6 cellular contexts compared by ENCODE assay signal in genomic region chr9:86987900-86988299, GRCh38. TPM values are rescaled to one million over a fixed set of nuclear protein-coding genes. Genes with fewer than 3 reads are reported as not detected.
"Had no signal": no experiment of that assay in that cellular context is flagged by ENCODE, and none has a peak within 500 bp of the region (broad histone marks: within the 10 kb centered on the region; RNA-seq: fewer than 3 reads in every experiment).

No MANE protein-coding gene starts in this region.

- H3K4me3 ChIP-seq: GM23338 had no signal

- ATAC-seq: GM23338, HepG2 had no signal

- H3K4me1 Mint-ChIP-seq: GM23338, H9, IgD-negative memory B cell had no signal

- H3K9me3 Mint-ChIP-seq: GM23338, H9 had no signal

- H2AFZ ChIP-seq: GM23338 had no signal

- H3K4me3 Mint-ChIP-seq: GM23338, H9, IgD-negative memory B cell had no signal

- H3K27ac ChIP-seq: HL-60 had no signal

- H3K27ac Mint-ChIP-seq: GM23338, H9, IgD-negative memory B cell had no signal

- H3K36me3 Mint-ChIP-seq: IgD-negative memory B cell had no signal

- H3K4me2 ChIP-seq: GM23338 had no signal

- DNase-seq: H9, HCEC 1CT had no signal

RNA-seq across cellular contexts. Expression of gene GAS1, which starts 40.6 kb away (rescaled TPM):
- total RNA-seq: HepG2 had no signal
